ENCODE assay signal across 21 cellular contexts in genomic region chrX:41152221-41152620, GRCh38.
A peak's percentile ranks its signal among the peaks of the same experiment; 100 is the strongest.
DNase-seq lines count a peak whose midpoint lies in the region; ATAC-seq and TF ChIP-seq lines count a peak whose summit lies in the region.
"Had no signal": no experiment of that assay in that cellular context is flagged by ENCODE, and none has a peak within 500 bp of the region (broad histone marks: within the 10 kb centered on the region; RNA-seq: fewer than 3 reads in every experiment).

No MANE protein-coding gene starts in this region.

- 89% methylated on average over 4 of the region's 4 CpGs for WGBS in hepatocyte (ENCODE audit: low lambda C conversion rate, missing lambda C conversion rate)

- intact Hi-C loops in activated CD4-positive, alpha-beta T cell treated with anti-CD3 and anti-CD28 coated beads, Interleukin-2, amount 10 ng/mL, durations not matched to agents 24 days and 14 days (cut with micrococcal nuclease), result no loop called here

- DNase-seq in GM12865 (ENCODE audit: low read depth) (peak; percentile 29), MM.1S (peak; percentile 23), hepatocyte (ENCODE audit: low spot score) (no peak), activated gamma-delta T cell (lab: John Stamatoyannopoulos, UW) (no peak), AML-193 (lab: John Stamatoyannopoulos, UW) (no peak)
- DNase-seq in activated CD4-positive, alpha-beta T cell treated with anti-CD3 and anti-CD28 coated beads, Interleukin-2, amount 10 ng/mL, durations not matched to agents 24 days and 14 days, result no peak
- DNase-seq: 8988T; Caco-2; CD4-positive, alpha-beta T cell; GM23248; H9; KBM-7; MG63; NCI-H2029; NCI-H446; NCI-H524 treated with DMSO at 0.1 percent for 48 hours; SHP77; T-cell had no signal

- H4K20me1 ChIP-seq in MM.1S (ENCODE audit: insufficient read depth, low read length) (no peaks in the 10 kb centered on the region), hepatocyte (ENCODE audit: insufficient read depth, poor library complexity, severe bottlenecking) (no peaks in the 10 kb centered on the region)

- H3K36me3 ChIP-seq in MM.1S (replicated peaks; ENCODE audit: insufficient read depth, low read length) (peaks cover 2% of the 10 kb centered on the region; the same call in 1 of the 2 replicates), hepatocyte (replicated peaks; ENCODE audit: insufficient read depth, low read depth) (no peaks in the 10 kb centered on the region)

- H3K79me2 ChIP-seq in MM.1S (ENCODE audit: low read length), result no peaks in the 10 kb centered on the region
- peaks cover 6% of the 10 kb centered on the region for H3K79me2 ChIP-seq in hepatocyte

- TF ChIP-seq CTCF in GM12865 (IDR thresholded peaks at IDR 0.05; ENCODE audit: insufficient read depth, low read depth, low read length, missing control alignments) (no peak), MM.1S (IDR thresholded peaks at IDR 0.05; ENCODE audit: low read length) (no peak), hepatocyte (IDR thresholded peaks at IDR 0.05; ENCODE audit: poor library complexity) (no peak)

- no peak overlapping the region for H3K4me3 Mint-ChIP-seq in activated CD4-positive, alpha-beta T cell treated with anti-CD3 and anti-CD28 coated beads, Interleukin-2, amount 10 ng/mL, durations not matched to agents 24 days and 14 days
- H3K4me3 Mint-ChIP-seq: CD4-positive, alpha-beta T cell; H9; T-cell had no signal

- H3K4me1 ChIP-seq in MM.1S (ENCODE audit: low read length) (no peaks in the 10 kb centered on the region), hepatocyte (ENCODE audit: insufficient read depth) (peaks cover 5% of the 10 kb centered on the region)
- H3K4me1 ChIP-seq: BLaER1 treated with 17β-estradiol and CSF1 and Interleukin-3, amounts not matched to agents 10 nM and 100 nM; Caco-2 had no signal

- H3K27me3 ChIP-seq in MM.1S (replicated peaks; ENCODE audit: insufficient read depth, low read length) (no peaks in the 10 kb centered on the region), hepatocyte (no peaks in the 10 kb centered on the region)
- H3K27me3 ChIP-seq: MG63 had no signal

- H3F3A ChIP-seq in MM.1S (ENCODE audit: insufficient read depth, low read length), result no peaks in the 10 kb centered on the region

- H3K9me2 ChIP-seq in MM.1S (replicated peaks; ENCODE audit: insufficient read depth, low read length) (no peaks in the 10 kb centered on the region), hepatocyte (replicated peaks; ENCODE audit: insufficient read depth) (no peaks in the 10 kb centered on the region)

- no peaks in the 10 kb centered on the region for H3K4me1 Mint-ChIP-seq in activated CD4-positive, alpha-beta T cell treated with anti-CD3 and anti-CD28 coated beads, Interleukin-2, amount 10 ng/mL, durations not matched to agents 24 days and 14 days

- no peaks in the 10 kb centered on the region for H3K9me3 Mint-ChIP-seq in activated CD4-positive, alpha-beta T cell treated with anti-CD3 and anti-CD28 coated beads, Interleukin-2, amount 10 ng/mL, durations not matched to agents 24 days and 14 days
- H3K9me3 Mint-ChIP-seq: CD4-positive, alpha-beta T cell; T-cell had no signal

- H3K4me3 ChIP-seq in GM12865 (ENCODE audit: low read depth, low read length) (no peak overlapping the region), MM.1S (ENCODE audit: low read length) (no peak overlapping the region), hepatocyte (no peak overlapping the region)
- H3K4me3 ChIP-seq: BLaER1 treated with 17β-estradiol and CSF1 and Interleukin-3, amounts not matched to agents 10 nM and 100 nM; GM23248; MG63 had no signal

- no peak overlapping the region for H3K27ac Mint-ChIP-seq in activated CD4-positive, alpha-beta T cell treated with anti-CD3 and anti-CD28 coated beads, Interleukin-2, amount 10 ng/mL, durations not matched to agents 24 days and 14 days
- H3K27ac Mint-ChIP-seq: CD4-positive, alpha-beta T cell; T-cell had no signal

- H3K9ac ChIP-seq in MM.1S (ENCODE audit: low read length), result no peak overlapping the region
- H3K9ac ChIP-seq: BLaER1 treated with 17β-estradiol and CSF1 and Interleukin-3, amounts not matched to agents 10 nM and 100 nM; GM23248 had no signal

- no peaks in the 10 kb centered on the region for H3K27me3 Mint-ChIP-seq in activated CD4-positive, alpha-beta T cell treated with anti-CD3 and anti-CD28 coated beads, Interleukin-2, amount 10 ng/mL, durations not matched to agents 24 days and 14 days
- H3K27me3 Mint-ChIP-seq: CD4-positive, alpha-beta T cell; T-cell had no signal

- H2AFZ ChIP-seq in MM.1S (ENCODE audit: low read length) (no peak overlapping the region), hepatocyte (no peak overlapping the region)
- H2AFZ ChIP-seq: GM23248 had no signal

- peak; percentile 52 for ATAC-seq in GM19468 (IDR thresholded peaks at IDR 0.05; ENCODE audit: extremely low read depth, unreplicated experiment)
- ATAC-seq: Panc1, T-cell had no signal

- no peaks in the 10 kb centered on the region for H3K9me3 ChIP-seq in MM.1S (replicated peaks; ENCODE audit: insufficient read depth, low read length)
- H3K9me3 ChIP-seq in hepatocyte (ENCODE audit: low read depth), result no peaks in the 10 kb centered on the region
- H3K9me3 ChIP-seq: BLaER1 treated with 17β-estradiol and CSF1 and Interleukin-3, amounts not matched to agents 10 nM and 100 nM; Caco-2; MG63 had no signal

- no peak overlapping the region for H3K27ac ChIP-seq in MM.1S (ENCODE audit: low read length)
- H3K27ac ChIP-seq in hepatocyte, result peak overlapping the region; percentile 23
- H3K27ac ChIP-seq: BLaER1 treated with 17β-estradiol and CSF1 and Interleukin-3, amounts not matched to agents 10 nM and 100 nM; GM23248 had no signal

- no peak overlapping the region for H3K4me2 ChIP-seq in MM.1S (ENCODE audit: low read depth, low read length)
- no peak overlapping the region for H3K4me2 ChIP-seq in hepatocyte
- H3K4me2 ChIP-seq: BLaER1 treated with 17β-estradiol and CSF1 and Interleukin-3, amounts not matched to agents 10 nM and 100 nM had no signal

- H3K36me3 Mint-ChIP-seq in activated CD4-positive, alpha-beta T cell treated with anti-CD3 and anti-CD28 coated beads, Interleukin-2, amount 10 ng/mL, durations not matched to agents 24 days and 14 days (ENCODE audit: low read depth), result peaks cover 21% of the 10 kb centered on the region

Comparison
In these comparisons a context has a peak if more than half of its experiments do, and no peak if none do; other contexts are left out.
1. DNase-seq: peak in GM12865 (single experiment) and MM.1S (single experiment); none in hepatocyte (single experiment), activated CD4-positive, alpha-beta T cell treated with anti-CD3 and anti-CD28 coated beads, Interleukin-2, amount 10 ng/mL, durations not matched to agents 24 days and 14 days (single experiment), activated gamma-delta T cell (single experiment) and AML-193 (0 of 2).